ENCODE assay signal across 1 cellular context in the genomic region with DNA sequence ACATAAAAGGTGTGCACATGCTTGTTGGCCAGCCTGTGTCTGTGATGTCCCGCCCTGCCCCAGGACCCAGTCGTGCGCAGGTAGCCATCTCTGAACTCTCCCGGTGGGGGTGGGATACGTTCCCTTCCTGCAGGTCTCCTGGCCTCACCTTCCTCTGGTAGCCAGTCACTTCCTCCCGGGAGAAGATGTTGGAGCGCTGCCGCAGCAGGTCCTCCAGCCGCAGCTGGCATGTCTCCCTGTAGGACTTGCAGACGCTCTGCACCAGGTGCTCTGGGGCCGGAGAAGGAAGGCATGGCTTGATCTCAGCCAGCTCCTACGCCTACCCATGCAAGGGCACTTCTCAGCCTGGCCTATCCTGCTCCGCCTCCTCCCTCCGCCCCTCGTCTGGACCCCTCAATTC.
TF ChIP-seq lines count a peak whose summit lies in the region.

No MANE protein-coding gene starts in this region.

TF ChIP-seq in K562, 482 proteins besides CTCF, POLR2A, EP300 and RAD21:
- TF ChIP-seq ZNF431 (CRISPR knock-in tag; IDR thresholded peaks at IDR 0.05) (peak; percentile 72; the same call in 1 of the 2 replicates), KLF16 (IDR thresholded peaks at IDR 0.05) (no peak)
